Comparison of ENCODE assay signal across 2 cellular contexts in the genomic region with DNA sequence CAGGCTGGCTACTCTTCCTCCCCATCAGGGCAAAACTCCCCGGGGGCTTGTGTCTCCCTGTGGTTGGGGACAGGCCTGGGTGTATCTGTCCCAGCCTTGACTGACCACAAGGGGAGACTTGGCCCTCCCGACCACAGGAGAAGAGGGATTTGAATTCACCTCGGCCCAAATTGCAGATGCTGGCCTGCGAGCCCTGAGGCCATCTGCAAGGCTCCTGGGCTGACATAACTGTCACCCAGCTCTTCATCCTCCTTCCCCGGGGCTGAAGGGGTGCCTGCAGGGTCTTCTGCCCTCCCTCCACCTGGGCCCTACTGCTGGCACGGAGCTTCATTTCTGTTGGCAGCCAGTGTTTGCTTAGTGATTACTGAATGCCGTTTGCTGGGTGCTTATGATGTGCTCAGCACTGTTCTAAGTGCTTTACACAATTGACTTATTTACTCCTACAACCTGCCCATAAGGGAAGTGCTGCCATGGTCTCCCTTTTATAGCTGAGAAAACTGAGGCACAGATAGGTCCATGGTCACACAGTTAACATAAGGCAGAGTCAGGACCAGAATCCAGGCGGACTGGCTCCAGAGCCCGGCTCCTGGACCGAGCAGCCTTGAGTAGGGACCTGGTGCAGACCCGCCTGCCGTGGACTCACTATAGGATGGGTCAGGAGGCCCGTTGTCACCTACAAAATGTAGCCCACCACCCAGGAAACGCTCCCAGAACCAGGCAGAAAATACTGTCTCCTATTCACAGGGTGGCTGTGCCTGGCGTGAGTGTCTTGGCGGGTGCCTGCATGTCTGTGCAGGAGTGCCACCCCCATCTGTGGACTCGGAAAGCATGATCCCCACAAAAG.
TF ChIP-seq lines count a peak whose summit lies in the region.

No MANE protein-coding gene starts in this region.

TF ChIP-seq in HepG2, 621 proteins besides CTCF, POLR2A, EP300 and RAD21:
- TF ChIP-seq, protein P1, sequence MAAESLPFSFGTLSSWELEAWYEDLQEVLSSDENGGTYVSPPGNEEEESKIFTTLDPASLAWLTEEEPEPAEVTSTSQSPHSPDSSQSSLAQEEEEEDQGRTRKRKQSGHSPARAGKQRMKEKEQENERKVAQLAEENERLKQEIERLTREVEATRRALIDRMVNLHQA (CRISPR knock-in tag; IDR thresholded peaks at IDR 0.05), result no peak
- no peak for TF ChIP-seq SOX13 (IDR thresholded peaks at IDR 0.05)
- TF ChIP-seq SOX13 (CRISPR knock-in tag; conservative IDR thresholded peaks at IDR 0.05 in 1 of 2, IDR thresholded peaks at IDR 0.05 in 1 of 2), result no peak
- no peak for TF ChIP-seq CENPT (CRISPR knock-in tag; IDR thresholded peaks at IDR 0.05; ENCODE audit: low read depth)
- no peak for TF ChIP-seq FOXA1 (IDR thresholded peaks at IDR 0.05)
- no peak for TF ChIP-seq FOXA1 (CRISPR knock-in tag; IDR thresholded peaks at IDR 0.05)
- TF ChIP-seq CCAR2 (optimal IDR thresholded peaks at IDR 0.05; ENCODE audit: low read depth, low read length), result no peak

TF ChIP-seq in H1, 55 proteins besides CTCF, POLR2A, EP300 and RAD21:
- TF ChIP-seq RBBP5 (IDR thresholded peaks at IDR 0.05; ENCODE audit: borderline replicate concordance, low read depth, low read length) (no peak), POLR2AphosphoS5 (IDR thresholded peaks at IDR 0.05; ENCODE audit: low read depth, low read length) (no peak), HDAC2 (IDR thresholded peaks at IDR 0.05; ENCODE audit: borderline replicate concordance in 1 of 2, low read depth in 2 of 2, low read length in 2 of 2) (no peak)
- TF ChIP-seq, protein P2, sequence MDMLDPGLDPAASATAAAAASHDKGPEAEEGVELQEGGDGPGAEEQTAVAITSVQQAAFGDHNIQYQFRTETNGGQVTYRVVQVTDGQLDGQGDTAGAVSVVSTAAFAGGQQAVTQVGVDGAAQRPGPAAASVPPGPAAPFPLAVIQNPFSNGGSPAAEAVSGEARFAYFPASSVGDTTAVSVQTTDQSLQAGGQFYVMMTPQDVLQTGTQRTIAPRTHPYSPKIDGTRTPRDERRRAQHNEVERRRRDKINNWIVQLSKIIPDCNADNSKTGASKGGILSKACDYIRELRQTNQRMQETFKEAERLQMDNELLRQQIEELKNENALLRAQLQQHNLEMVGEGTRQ (IDR thresholded peaks at IDR 0.05; ENCODE audit: low read length), result no peak
